1 cellular context compared by ENCODE assay signal in genomic region chr2:113499019-113499885, GRCh38.
TF ChIP-seq lines count a peak whose summit lies in the region.

No MANE protein-coding gene starts in this region.

TF ChIP-seq in HepG2, 621 proteins besides CTCF, POLR2A, EP300 and RAD21:
- TF ChIP-seq KDM2A (CRISPR knock-in tag; IDR thresholded peaks at IDR 0.05; ENCODE audit: borderline replicate concordance, low read depth): 0 out of 2 replicates have a peak, but pooled peaks have one; percentile 33
